In the genomic region with DNA sequence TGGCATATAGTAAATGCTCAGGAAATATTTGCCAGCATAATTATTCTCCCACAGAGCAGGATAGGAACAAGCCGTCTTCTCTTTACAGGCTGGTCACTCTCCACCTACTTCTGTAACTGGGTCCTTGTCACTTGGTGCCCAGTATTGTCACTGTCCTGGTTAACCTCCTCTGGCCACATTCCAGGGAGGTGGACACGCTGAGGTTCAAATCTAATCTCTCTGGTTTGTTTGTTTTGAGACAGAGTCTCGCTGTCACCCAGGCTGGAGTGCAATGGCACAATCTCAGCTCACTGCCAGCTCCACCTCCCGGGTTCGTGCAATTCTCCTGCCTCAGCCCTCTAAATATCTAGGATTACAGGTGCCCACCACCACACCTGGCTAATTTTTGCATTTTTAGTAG, we compare ENCODE assay signal across 28 cellular contexts.
"Had no signal": no experiment of that assay in that cellular context is flagged by ENCODE, and none has a peak within 500 bp of the region (broad histone marks: within the 10 kb centered on the region; RNA-seq: fewer than 3 reads in every experiment).

No MANE protein-coding gene starts in this region.

- H3K4me2 ChIP-seq: KMS-11 had no signal

- H3K4me3 ChIP-seq: SK-N-MC had no signal

- H3K9me3 Mint-ChIP-seq: activated CD4-positive, alpha-beta memory T cell treated with anti-CD3 and anti-CD28 coated beads for 36 hours; activated naive CD8-positive, alpha-beta T cell treated with anti-CD3 and anti-CD28 coated beads, Interleukin-2, amount 50 U/mL, for 24 hours; activated T-cell treated with anti-CD3 and anti-CD28 coated beads, Interleukin-2, amount 50 U/mL, for 72 hours; activated T-helper 2 cell treated with anti-CD3 and anti-CD28 coated beads, Interferon-gamma antibody, Interleukin-2, Interleukin-4, amounts not matched to agents 10 μg/mL and 5 μg/mL and 100 μg/mL, durations not matched to agents 14 hours and 24 hours and 36 hours; central memory CD8-positive, alpha-beta T cell had no signal

- ATAC-seq: activated naive CD8-positive, alpha-beta T cell treated with anti-CD3 and anti-CD28 coated beads, Interleukin-2, amount 50 U/mL, for 24 hours; activated T-cell treated with anti-CD3 and anti-CD28 coated beads, Interleukin-2, amount 50 U/mL, for 72 hours; Panc1; Right ventricle myocardium inferior had no signal

- H3K27ac ChIP-seq: KMS-11, SK-N-MC, VCaP had no signal

- H3K27me3 Mint-ChIP-seq: activated CD4-positive, alpha-beta memory T cell treated with anti-CD3 and anti-CD28 coated beads for 36 hours; activated CD4-positive, alpha-beta T cell treated with anti-CD3 and anti-CD28 coated beads, Interleukin-2, amount 10 ng/mL, durations not matched to agents 7 days and 5 days; activated naive CD8-positive, alpha-beta T cell treated with anti-CD3 and anti-CD28 coated beads, Interleukin-2, amount 50 U/mL, for 24 hours; brain; central memory CD8-positive, alpha-beta T cell had no signal

- FAIRE-seq: astrocyte had no signal

- H3K9ac ChIP-seq: KMS-11 had no signal

- H3K27ac Mint-ChIP-seq: activated naive CD8-positive, alpha-beta T cell treated with anti-CD3 and anti-CD28 coated beads, Interleukin-2, amount 50 U/mL, for 24 hours; activated T-cell treated with anti-CD3 and anti-CD28 coated beads, Interleukin-2, amount 50 U/mL, for 72 hours; activated T-helper 2 cell treated with anti-CD3 and anti-CD28 coated beads, Interferon-gamma antibody, Interleukin-2, Interleukin-4, amounts not matched to agents 10 μg/mL and 5 μg/mL and 100 μg/mL, durations not matched to agents 14 hours and 24 hours and 36 hours had no signal

- DNase-seq: activated CD4-positive, alpha-beta memory T cell treated with anti-CD3 and anti-CD28 coated beads for 36 hours; activated CD4-positive, alpha-beta T cell treated with anti-CD3 and anti-CD28 coated beads, Interleukin-2, amount 10 ng/mL, durations not matched to agents 7 days and 5 days; activated CD4-positive, CD25-positive, alpha-beta regulatory T cell; activated CD8-positive, alpha-beta memory T cell treated with anti-CD3 and anti-CD28 coated beads, Interleukin-2, amount 50 U/mL, for 4 hours; activated naive CD4-positive, alpha-beta T cell treated with anti-CD3 and anti-CD28 coated beads, Interleukin-2, amount 50 U/mL, for 16 hours; activated naive CD8-positive, alpha-beta T cell treated with anti-CD3 and anti-CD28 coated beads, Interleukin-2, amount 50 U/mL, for 24 hours; activated T-cell treated with anti-CD3 and anti-CD28 coated beads, Interleukin-2, amount 50 U/mL, for 72 hours; amniotic stem cell; NCI-H1092; NCI-H1417; NCI-H2029; NCI-H2107; NCI-H345; NCI-H510A treated with DMSO at 0.1 percent for 48 hours; NCI-H69; NK-92 treated with Interleukin-12 subunit alpha and Interleukin-12 subunit beta, amount 100 ng/mL, for 24 hours; OCI-M1; RPMI8226; T-helper 1 cell had no signal

- H3K4me3 Mint-ChIP-seq: activated CD4-positive, alpha-beta memory T cell treated with anti-CD3 and anti-CD28 coated beads for 36 hours; activated CD4-positive, alpha-beta T cell treated with anti-CD3 and anti-CD28 coated beads, Interleukin-2, amount 10 ng/mL, durations not matched to agents 7 days and 5 days; activated naive CD8-positive, alpha-beta T cell treated with anti-CD3 and anti-CD28 coated beads, Interleukin-2, amount 50 U/mL, for 24 hours; activated T-cell treated with anti-CD3 and anti-CD28 coated beads, Interleukin-2, amount 50 U/mL, for 72 hours; brain; central memory CD8-positive, alpha-beta T cell had no signal

- H3K36me3 Mint-ChIP-seq: activated CD4-positive, alpha-beta memory T cell treated with anti-CD3 and anti-CD28 coated beads for 36 hours had no signal
